In genomic region chr16:70548936-70549335, GRCh38 we compare ENCODE assay signal across 1 cellular context.
TF ChIP-seq lines count a peak whose summit lies in the region.

No MANE protein-coding gene starts in this region.

TF ChIP-seq in HepG2, 621 proteins besides CTCF, POLR2A, EP300 and RAD21:
- no peak for TF ChIP-seq ZZZ3 (CRISPR knock-in tag; IDR thresholded peaks at IDR 0.05; ENCODE audit: borderline replicate concordance)
- TF ChIP-seq TFE3 (CRISPR knock-in tag; IDR thresholded peaks at IDR 0.05), result no peak
- peak; percentile 29 for TF ChIP-seq HNRNPK (IDR thresholded peaks at IDR 0.05; ENCODE audit: low read depth, low read length, poor library complexity, severe bottlenecking)
- TF ChIP-seq POLR2AphosphoS5 (IDR thresholded peaks at IDR 0.05; ENCODE audit: low read depth, low read length), result peak; percentile 28; the same call in 1 of the 2 replicates
TF ChIP-seq in HepG2: peak in this region for 2.
